In genomic region chr18:676747-677544, GRCh38 we compare ENCODE assay signal across 19 cellular contexts. TPM values are rescaled to one million over a fixed set of nuclear protein-coding genes. Genes with fewer than 3 reads are reported as not detected.
A peak's percentile ranks its signal among the peaks of the same experiment; 100 is the strongest.
DNase-seq lines count a peak whose midpoint lies in the region; ATAC-seq, FAIRE-seq and TF ChIP-seq lines count a peak whose summit lies in the region.
"Had no signal": no experiment of that assay in that cellular context is flagged by ENCODE, and none has a peak within 500 bp of the region (broad histone marks: within the 10 kb centered on the region; RNA-seq: fewer than 3 reads in every experiment).

No MANE protein-coding gene starts in this region.

- H3K4me3 Mint-ChIP-seq in CD8-positive, alpha-beta memory T cell, result no peak overlapping the region
- no peak overlapping the region for H3K4me3 Mint-ChIP-seq in activated naive CD8-positive, alpha-beta T cell treated with anti-CD3 and anti-CD28 coated beads, Interleukin-2, amount 10 ng/mL, durations not matched to agents 7 days and 5 days
- H3K4me3 Mint-ChIP-seq: nephron had no signal

- no peaks in the 10 kb centered on the region for H3K27me3 Mint-ChIP-seq in CD8-positive, alpha-beta memory T cell
- no peaks in the 10 kb centered on the region for H3K27me3 Mint-ChIP-seq in activated naive CD8-positive, alpha-beta T cell treated with anti-CD3 and anti-CD28 coated beads, Interleukin-2, amount 10 ng/mL, durations not matched to agents 7 days and 5 days
- H3K27me3 Mint-ChIP-seq: progenitor cell of endocrine pancreas had no signal

- H3K9ac ChIP-seq in kidney (ENCODE audit: low read length in 2 of 2) (no peak overlapping the region), colonic mucosa (ENCODE audit: low read depth in 2 of 2, low read length in 2 of 2) (no peak overlapping the region)

- no peak for DNase-seq in CD8-positive, alpha-beta memory T cell
- DNase-seq in activated naive CD8-positive, alpha-beta T cell treated with anti-CD3 and anti-CD28 coated beads, Interleukin-2, amount 10 ng/mL, durations not matched to agents 7 days and 5 days, result no peak
- no peak for DNase-seq in central memory CD4-positive, alpha-beta T cell
- DNase-seq in kidney, result no peak
- DNase-seq in colonic mucosa, result no peak
- DNase-seq: activated effector memory CD4-positive, alpha-beta T cell treated with anti-CD3 and anti-CD28 coated beads, Interleukin-2, amount 50 U/mL, for 16 hours; hippocampal formation; Kasumi-1; NCI-H1105 treated with DMSO at 0.1 percent for 48 hours; PC-9; thyroid gland had no signal

- H3K36me3 ChIP-seq in CD8-positive, alpha-beta memory T cell (ENCODE audit: insufficient read depth, low read length), result peaks cover 13% of the 10 kb centered on the region
- H3K36me3 ChIP-seq in kidney (ENCODE audit: control insufficient read depth in 1 of 2, insufficient read depth in 2 of 2, low read length in 2 of 2) (peaks cover 23 to 63% of the 10 kb centered on the region in 2 donors), colonic mucosa (no peaks in the 10 kb centered on the region)

- intact Hi-C loops in kidney (cut with DNase I), result no loop called here
- intact Hi-C loops in colonic mucosa (cut with DNase I), result no loop called here

- peaks cover 4 to 86% (median 19%) of the 10 kb centered on the region in 3 donors for H3K36me3 Mint-ChIP-seq in CD8-positive, alpha-beta memory T cell
- peaks cover 27% of the 10 kb centered on the region for H3K36me3 Mint-ChIP-seq in activated naive CD8-positive, alpha-beta T cell treated with anti-CD3 and anti-CD28 coated beads, Interleukin-2, amount 10 ng/mL, durations not matched to agents 7 days and 5 days

- H3K4me3 ChIP-seq in CD8-positive, alpha-beta memory T cell (ENCODE audit: low read length), result no peak overlapping the region
- H3K4me3 ChIP-seq in kidney (ENCODE audit: low read length in 2 of 2) (no peak overlapping the region), colonic mucosa (no peak overlapping the region)
- H3K4me3 ChIP-seq: ascending aorta, PC-9, thyroid gland had no signal

- POLR2A ChIA-PET in CD8-positive, alpha-beta memory T cell (lab: Charles Lee), result no interaction called here
- POLR2A ChIA-PET in activated naive CD8-positive, alpha-beta T cell treated with anti-CD3 and anti-CD28 coated beads, Interleukin-2, amount 10 ng/mL, durations not matched to agents 7 days and 5 days (lab: Charles Lee), result interaction anchor here (0.7 kb wide), 1 partner anchor 19 kb away, joined by 4 read pairs; the partner anchor contains the start of gene TYMS

- ATAC-seq in GM18517 (IDR thresholded peaks at IDR 0.05; ENCODE audit: unreplicated experiment) (peak; percentile 62), HG02763 (IDR thresholded peaks at IDR 0.05; ENCODE audit: unreplicated experiment) (peak; percentile 56)
- ATAC-seq in activated naive CD8-positive, alpha-beta T cell treated with anti-CD3 and anti-CD28 coated beads, Interleukin-2, amount 10 ng/mL, durations not matched to agents 7 days and 5 days (ENCODE audit: low read depth), result no peak

- no peaks in the 10 kb centered on the region for H3K9me3 ChIP-seq in CD8-positive, alpha-beta memory T cell (ENCODE audit: low read length)
- H3K9me3 ChIP-seq in kidney (ENCODE audit: control insufficient read depth in 1 of 2, low read length in 2 of 2), result no peaks in the 10 kb centered on the region
- H3K9me3 ChIP-seq in colonic mucosa, result no peaks in the 10 kb centered on the region
- H3K9me3 ChIP-seq: ascending aorta, thyroid gland had no signal

- peak overlapping the region in 5 of 8 donors; percentile 4 to 87 (median 51) for H3K27ac Mint-ChIP-seq in CD8-positive, alpha-beta memory T cell
- peak overlapping the region; percentile 11 for H3K27ac Mint-ChIP-seq in activated naive CD8-positive, alpha-beta T cell treated with anti-CD3 and anti-CD28 coated beads, Interleukin-2, amount 10 ng/mL, durations not matched to agents 7 days and 5 days
- H3K27ac Mint-ChIP-seq: nephron had no signal

- H3K4me1 ChIP-seq in CD8-positive, alpha-beta memory T cell (ENCODE audit: insufficient read depth, low read length), result peaks cover 6% of the 10 kb centered on the region
- H3K4me1 ChIP-seq in kidney (ENCODE audit: control insufficient read depth in 1 of 2, insufficient read depth in 1 of 2, low read depth in 1 of 2, low read length in 2 of 2) (no peaks in the 10 kb centered on the region), colonic mucosa (no peaks in the 10 kb centered on the region)
- H3K4me1 ChIP-seq: ascending aorta, thyroid gland had no signal

- TF ChIP-seq CTCF in kidney (IDR thresholded peaks at IDR 0.05; ENCODE audit: borderline replicate concordance, extremely low read depth, insufficient read depth) (no peak), colonic mucosa (IDR thresholded peaks at IDR 0.05) (no peak)

- H3K4me1 Mint-ChIP-seq in CD8-positive, alpha-beta memory T cell, result peaks cover 5 to 7% (median 6%) of the 10 kb centered on the region in 3 donors
- peaks cover 11% of the 10 kb centered on the region for H3K4me1 Mint-ChIP-seq in activated naive CD8-positive, alpha-beta T cell treated with anti-CD3 and anti-CD28 coated beads, Interleukin-2, amount 10 ng/mL, durations not matched to agents 7 days and 5 days

- no peaks in the 10 kb centered on the region for H3K27me3 ChIP-seq in CD8-positive, alpha-beta memory T cell (ENCODE audit: insufficient read depth, low read length, poor library complexity, severe bottlenecking)
- H3K27me3 ChIP-seq in colonic mucosa, result no peaks in the 10 kb centered on the region
- H3K27me3 ChIP-seq: ascending aorta, thyroid gland had no signal

- no peak for FAIRE-seq in kidney (lab: Jason Lieb, UNC)
- FAIRE-seq: colon, endothelial cell of umbilical vein, GM12891 had no signal

- CTCF ChIA-PET in CD8-positive, alpha-beta memory T cell (lab: Charles Lee), result no interaction called here

- no peaks in the 10 kb centered on the region for H3K9me3 Mint-ChIP-seq in CD8-positive, alpha-beta memory T cell
- no peaks in the 10 kb centered on the region for H3K9me3 Mint-ChIP-seq in activated naive CD8-positive, alpha-beta T cell treated with anti-CD3 and anti-CD28 coated beads, Interleukin-2, amount 10 ng/mL, durations not matched to agents 7 days and 5 days
- H3K9me3 Mint-ChIP-seq: nephron had no signal

- H3K27ac ChIP-seq in CD8-positive, alpha-beta memory T cell (ENCODE audit: low read depth, low read length), result no peak overlapping the region
- H3K27ac ChIP-seq in kidney (ENCODE audit: low read depth in 2 of 2, low read length in 2 of 2) (no peak overlapping the region), colonic mucosa (no peak overlapping the region)
- H3K27ac ChIP-seq: ascending aorta, PC-9, thyroid gland had no signal

RNA-seq across cellular contexts. Expression of gene TYMS, which starts 19.5 kb away (rescaled TPM):
- 100 to 1,000 TPM; 297 to 307 TPM for total RNA-seq in CD8-positive, alpha-beta memory T cell
- 2.6 TPM for polyA plus RNA-seq in CD8-positive, alpha-beta memory T cell
- total RNA-seq in activated naive CD8-positive, alpha-beta T cell treated with anti-CD3 and anti-CD28 coated beads, Interleukin-2, amount 10 ng/mL, durations not matched to agents 7 days and 5 days, result 100 to 1,000 TPM; 306 to 322 TPM
- total RNA-seq in kidney, result 6.0 TPM
- 10.2 TPM for polyA plus RNA-seq in kidney (ENCODE audit: insufficient read depth, low read depth, low replicate concordance)
- 100 to 1,000 TPM in 1 of 2 donors, 10 to 100 TPM in 1; 32.8 to 131 TPM for total RNA-seq in colonic mucosa

RNA-seq across cellular contexts. Expression of gene ENOSF1, which starts 35.5 kb away (rescaled TPM):
- total RNA-seq in CD8-positive, alpha-beta memory T cell, result 10 to 100 TPM; 45.9 to 50.8 TPM
- polyA plus RNA-seq in CD8-positive, alpha-beta memory T cell, result 13.2 TPM
- 10 to 100 TPM; 76.0 to 79.5 TPM for total RNA-seq in activated naive CD8-positive, alpha-beta T cell treated with anti-CD3 and anti-CD28 coated beads, Interleukin-2, amount 10 ng/mL, durations not matched to agents 7 days and 5 days
- total RNA-seq in kidney (132 TPM), colonic mucosa (100 to 1,000 TPM in 1 of 2 donors, 10 to 100 TPM in 1; 51.7 to 103 TPM)
- 110 TPM for polyA plus RNA-seq in kidney (ENCODE audit: insufficient read depth, low read depth, low replicate concordance)
